8 cellular contexts compared by ENCODE assay signal in genomic region chr1:196372896-196373536, GRCh38.
DNase-seq lines count a peak whose midpoint lies in the region; ATAC-seq, FAIRE-seq and TF ChIP-seq lines count a peak whose summit lies in the region.

No MANE protein-coding gene starts in this region.

- H3K27ac Mint-ChIP-seq in glutamatergic neuron (ENCODE audit: unreplicated experiment): no peak overlapping the region

- peak; percentile 92 for FAIRE-seq in D721Med (lab: Jason Lieb, UNC)

- no peaks in the 10 kb centered on the region for H3K27me3 Mint-ChIP-seq in glutamatergic neuron (ENCODE audit: unreplicated experiment)

- peak; percentile 69 for ATAC-seq in GM19372 (IDR thresholded peaks at IDR 0.05; ENCODE audit: low read depth, unreplicated experiment)
- peak; percentile 83 for ATAC-seq in HG03354 (IDR thresholded peaks at IDR 0.05; ENCODE audit: poor library complexity, severe bottlenecking, unreplicated experiment)
- peak; percentile 71 for ATAC-seq in SK-N-SH treated with all-trans-retinoic acid at 6 μM for 48 hours

- H3K9me3 Mint-ChIP-seq in glutamatergic neuron (ENCODE audit: unreplicated experiment): no peaks in the 10 kb centered on the region

- DNase-seq in D721Med (ENCODE audit: insufficient read length, low spot score) (no peak), glutamatergic neuron (no peak), mucosa of gallbladder (ENCODE audit: low spot score) (no peak), NCI-H1048 (lab: John Stamatoyannopoulos, UW) (no peak)
- DNase-seq in stimulated activated CD4-positive, alpha-beta T cell treated with anti-CD3 and anti-CD28 coated beads, Interleukin-15, amount 100 ng/mL, for 24 hours: no peak

- no peaks in the 10 kb centered on the region for H3K36me3 Mint-ChIP-seq in glutamatergic neuron (ENCODE audit: unreplicated experiment)

- TF ChIP-seq CTCF in D721Med (IDR thresholded peaks at IDR 0.05; ENCODE audit: insufficient read depth, missing control alignments): peak; percentile 54
- TF ChIP-seq CTCF in glutamatergic neuron (IDR thresholded peaks at IDR 0.05; ENCODE audit: partially characterized antibody, unreplicated experiment): peak; percentile 85

- H3K4me3 Mint-ChIP-seq in glutamatergic neuron (ENCODE audit: unreplicated experiment): no peak overlapping the region

- peaks cover 2% of the 10 kb centered on the region for H3K4me1 Mint-ChIP-seq in glutamatergic neuron (ENCODE audit: low read depth, unreplicated experiment)

TF ChIP-seq in SK-N-SH treated with all-trans-retinoic acid at 6 μM for 48 hours, 23 proteins besides CTCF, POLR2A, EP300 and RAD21:
- TF ChIP-seq GLIS3 (CRISPR knock-in tag; IDR thresholded peaks at IDR 0.05): no peak
- no peak for TF ChIP-seq ARNTL (CRISPR knock-in tag; IDR thresholded peaks at IDR 0.05; ENCODE audit: borderline replicate concordance, low read depth)
- no peak for TF ChIP-seq BACH2 (CRISPR knock-in tag; IDR thresholded peaks at IDR 0.05; ENCODE audit: borderline replicate concordance)
- no peak for TF ChIP-seq ZNF8 (CRISPR knock-in tag; IDR thresholded peaks at IDR 0.05)
- no peak for TF ChIP-seq CREB5 (CRISPR knock-in tag; IDR thresholded peaks at IDR 0.05; ENCODE audit: low read depth)
- no peak for TF ChIP-seq PATZ1 (CRISPR knock-in tag; IDR thresholded peaks at IDR 0.05; ENCODE audit: borderline replicate concordance)
- TF ChIP-seq TCF4 (CRISPR knock-in tag; IDR thresholded peaks at IDR 0.05; ENCODE audit: borderline replicate concordance): no peak
- no peak for TF ChIP-seq ESRRG (CRISPR knock-in tag; IDR thresholded peaks at IDR 0.05)
